In genomic region chr9:109912082-109912581, GRCh38 we compare ENCODE assay signal across 12 cellular contexts.
A peak's percentile ranks its signal among the peaks of the same experiment; 100 is the strongest.
DNase-seq lines count a peak whose midpoint lies in the region; ATAC-seq and TF ChIP-seq lines count a peak whose summit lies in the region.
"Had no signal": no experiment of that assay in that cellular context is flagged by ENCODE, and none has a peak within 500 bp of the region (broad histone marks: within the 10 kb centered on the region; RNA-seq: fewer than 3 reads in every experiment).

No MANE protein-coding gene starts in this region.

- no peak overlapping the region for H3K4me3 ChIP-seq in colonic mucosa
- H3K4me3 ChIP-seq in lung, result no peak overlapping the region
- H3K4me3 ChIP-seq: adrenal gland, BLaER1 had no signal

- 51 to 64% methylated on average over 4 of the region's 4 CpGs for WGBS in lung, 2 donors

- H3K9ac ChIP-seq in colonic mucosa (ENCODE audit: low read depth in 2 of 2, low read length in 2 of 2), result no peak overlapping the region
- H3K9ac ChIP-seq: BLaER1 had no signal

- intact Hi-C loops in colonic mucosa (cut with DNase I), result no loop called here

- H3K27ac ChIP-seq in colonic mucosa (peak overlapping the region; percentile 69), lung (ENCODE audit: low read depth in 1 of 2, low read length in 1 of 2) (peak overlapping the region; percentile 37 to 83)
- H3K27ac ChIP-seq: BLaER1 had no signal

- H3K4me1 ChIP-seq in colonic mucosa, result peaks cover 14% of the 10 kb centered on the region
- peaks cover 9 to 33% of the 10 kb centered on the region in 2 donors for H3K4me1 ChIP-seq in lung (ENCODE audit: control insufficient read depth in 2 of 2, insufficient read depth in 2 of 2, low read length in 2 of 2)

- H3K9me3 ChIP-seq in colonic mucosa (no peaks in the 10 kb centered on the region), lung (ENCODE audit: control insufficient read depth in 2 of 2, insufficient read depth in 1 of 2, low read length in 1 of 2) (no peaks in the 10 kb centered on the region)
- H3K9me3 ChIP-seq: adrenal gland, BLaER1 had no signal

- H3K36me3 ChIP-seq in colonic mucosa (no peaks in the 10 kb centered on the region), lung (ENCODE audit: control insufficient read depth in 2 of 2, insufficient read depth in 2 of 2, low read length in 2 of 2) (no peaks in the 10 kb centered on the region)
- H3K36me3 ChIP-seq: adrenal gland, BLaER1 had no signal

- H3K27me3 ChIP-seq in colonic mucosa (no peaks in the 10 kb centered on the region), lung (ENCODE audit: control insufficient read depth, insufficient read depth) (no peaks in the 10 kb centered on the region)
- H3K27me3 ChIP-seq: adrenal gland, BLaER1 had no signal

- TF ChIP-seq CTCF in colonic mucosa (IDR thresholded peaks at IDR 0.05) (no peak), lung (IDR thresholded peaks at IDR 0.05; ENCODE audit: control extremely low read depth, extremely low read depth) (no peak)

- ATAC-seq in lung (ENCODE audit: insufficient read depth, low FRiP score), result peak; percentile 6
- ATAC-seq in HG02852 (IDR thresholded peaks at IDR 0.05; ENCODE audit: unreplicated experiment), result no peak
- ATAC-seq: T-cell had no signal

- DNase-seq in A172 (ENCODE audit: low spot score) (peak; percentile 67), HS-5 (ENCODE audit: low read depth) (peak; percentile 68), colonic mucosa (no peak), lung (ENCODE audit: low spot score) (no peak), cerebellar nuclear complex (lab: John Stamatoyannopoulos, UW) (no peak), NOMO-1 treated with dmso at 0.1 percent for 144 hours (lab: John Stamatoyannopoulos, UW; ENCODE audit: unreplicated experiment) (no peak), NCI-H1436 treated with DMSO at 0.1 percent for 48 hours (lab: John Stamatoyannopoulos, UW) (no peak)
- DNase-seq: adrenal gland, naive B cell, T-cell had no signal

Comparison
In these comparisons a context has a peak if more than half of its experiments do, and no peak if none do; other contexts are left out.
1. DNase-seq: peak in A172 (single experiment) and HS-5 (single experiment); none in colonic mucosa (single experiment), lung (single experiment), cerebellar nuclear complex (0 of 2), NOMO-1 treated with dmso at 0.1 percent for 144 hours (single experiment) and NCI-H1436 treated with DMSO at 0.1 percent for 48 hours (single experiment).